Comparison of ENCODE assay signal across 10 cellular contexts in genomic region chr18:32770181-32770650, GRCh38. TPM values are rescaled to one million over a fixed set of nuclear protein-coding genes. Genes with fewer than 3 reads are reported as not detected.
DNase-seq lines count a peak whose midpoint lies in the region; ATAC-seq and TF ChIP-seq lines count a peak whose summit lies in the region.
"Had no signal": no experiment of that assay in that cellular context is flagged by ENCODE, and none has a peak within 500 bp of the region (broad histone marks: within the 10 kb centered on the region; RNA-seq: fewer than 3 reads in every experiment).

No MANE protein-coding gene starts in this region.

- H3K27ac Mint-ChIP-seq in central memory CD8-positive, alpha-beta T cell (ENCODE audit: low read depth): no peak overlapping the region

- H2BK5ac ChIP-seq in mesenchymal stem cell (ENCODE audit: low read depth, low read length, poor library complexity, severe bottlenecking): no peak overlapping the region

- intact Hi-C loops in heart right ventricle (cut with DNase I) (loop anchor here in 1 of 10 donors (5.0 kb wide), 1 partner anchor 38 kb away; no protein-coding TSS in a partner anchor), Right ventricle myocardium superior (cut with DNase I) (no loop called here), upper lobe of right lung (cut with DNase I) (no loop called here)

- no peaks in the 10 kb centered on the region for H3K79me1 ChIP-seq in mesenchymal stem cell (replicated peaks; ENCODE audit: low read length, poor library complexity, severe bottlenecking)

- ATAC-seq in heart right ventricle (peak in 2 of 8 donors; percentile 19 to 34), Right ventricle myocardium superior (ENCODE audit: poor library complexity) (no peak), upper lobe of right lung (peak; percentile 40)
- peak; percentile 8 for ATAC-seq in central memory CD8-positive, alpha-beta T cell (replicated peaks; ENCODE audit: extremely low read depth, poor library complexity, severe bottlenecking)

- H3K23ac ChIP-seq in mesenchymal stem cell (ENCODE audit: low read length in 2 of 2): peak overlapping the region in 1 of 2 experiments; percentile 86

- peaks cover 66% of the 10 kb centered on the region for H3K27me3 Mint-ChIP-seq in central memory CD8-positive, alpha-beta T cell

- H3K9me3 ChIP-seq in heart right ventricle: no peaks in the 10 kb centered on the region
- no peaks in the 10 kb centered on the region for H3K9me3 ChIP-seq in mesenchymal stem cell (ENCODE audit: control insufficient read depth, low read length)
- H3K9me3 ChIP-seq in upper lobe of right lung: no peaks in the 10 kb centered on the region
- no peaks in the 10 kb centered on the region for H3K9me3 ChIP-seq in HAP-1

- in situ Hi-C loops in HAP-1 (cut with MboI; ENCODE audit: low sequenced_read_pairs): no loop called here

- peak overlapping the region; percentile 52 for H3K4me3 Mint-ChIP-seq in central memory CD8-positive, alpha-beta T cell

- no peak overlapping the region for H2BK120ac ChIP-seq in mesenchymal stem cell (ENCODE audit: low read depth, low read length)

- no peaks in the 10 kb centered on the region for H3K9me3 Mint-ChIP-seq in central memory CD8-positive, alpha-beta T cell

- peak overlapping the region; percentile 31 to 79 for H3K18ac ChIP-seq in mesenchymal stem cell (ENCODE audit: low read depth in 1 of 2, low read length in 2 of 2)

- peak overlapping the region in 1 of 2 experiments; percentile 79 for H3K14ac ChIP-seq in mesenchymal stem cell (ENCODE audit: low read length in 2 of 2)

- 2 to 4% methylated on average over 22 to 30 of the region's 30 CpGs for WGBS in heart right ventricle, 2 donors
- WGBS in mesenchymal stem cell: 1% methylated on average over 29 of the region's 30 CpGs

- peaks cover 0 to 23% (median 19%) of the 10 kb centered on the region in 9 donors for H3K4me1 ChIP-seq in heart right ventricle
- peaks cover 25% of the 10 kb centered on the region for H3K4me1 ChIP-seq in mesenchymal stem cell (ENCODE audit: control insufficient read depth, insufficient read depth, low read depth, low read length)
- no peaks in the 10 kb centered on the region for H3K4me1 ChIP-seq in upper lobe of right lung
- peaks cover 6% of the 10 kb centered on the region for H3K4me1 ChIP-seq in HAP-1

- peaks cover 22 to 68% (median 46%) of the 10 kb centered on the region in 7 donors for H3K27me3 ChIP-seq in heart right ventricle
- H3K27me3 ChIP-seq in mesenchymal stem cell (ENCODE audit: control insufficient read depth in 1 of 2, insufficient read depth in 1 of 2, low read length in 2 of 2): peaks cover 11 to 55% of the 10 kb centered on the region in 2 experiments
- peaks cover 28% of the 10 kb centered on the region for H3K27me3 ChIP-seq in upper lobe of right lung
- no peaks in the 10 kb centered on the region for H3K27me3 ChIP-seq in HAP-1 (ENCODE audit: low read depth)

- peak overlapping the region in 1 of 2 experiments; percentile 12 for H3K4ac ChIP-seq in mesenchymal stem cell (ENCODE audit: low read depth in 1 of 2, low read length in 2 of 2)

- no peak overlapping the region for H2BK15ac ChIP-seq in mesenchymal stem cell (ENCODE audit: low read depth, poor library complexity, severe bottlenecking)

- peak overlapping the region; percentile 34 for H4K91ac ChIP-seq in mesenchymal stem cell (ENCODE audit: low read length)

- H3K4me2 ChIP-seq in mesenchymal stem cell (ENCODE audit: low read length, poor library complexity, severe bottlenecking): peak overlapping the region; percentile 40

- no peak overlapping the region for H2AK5ac ChIP-seq in mesenchymal stem cell (ENCODE audit: low read length, severe bottlenecking)

- H2BK12ac ChIP-seq in mesenchymal stem cell (ENCODE audit: low read length in 2 of 2): peak overlapping the region in 1 of 2 experiments; percentile 57

- no peak overlapping the region for H4K8ac ChIP-seq in mesenchymal stem cell (ENCODE audit: low read length)

- H3K4me1 Mint-ChIP-seq in central memory CD8-positive, alpha-beta T cell: peaks cover 6% of the 10 kb centered on the region

- DNase-seq in heart right ventricle (no peak), Right ventricle myocardium superior (no peak), mesenchymal stem cell (peak; percentile 42), upper lobe of right lung (no peak), H4 (ENCODE audit: low spot score) (no peak), HAP-1 (ENCODE audit: low spot score in 2 of 2) (no peak)
- no peak for DNase-seq in central memory CD8-positive, alpha-beta T cell (ENCODE audit: low spot score in 2 of 2)
- DNase-seq in central memory CD4-positive, alpha-beta T cell: no peak
- DNase-seq: NCI-H1417 treated with DMSO at 0.1 percent for 48 hours had no signal

- H3K27ac ChIP-seq in heart right ventricle (no peak overlapping the region), mesenchymal stem cell (ENCODE audit: low read length, poor library complexity, severe bottlenecking) (no peak overlapping the region), upper lobe of right lung (no peak overlapping the region)

- H3K9ac ChIP-seq in mesenchymal stem cell (ENCODE audit: low read length): no peak overlapping the region

- TF ChIP-seq CTCF in heart right ventricle (IDR thresholded peaks at IDR 0.05) (no peak), upper lobe of right lung (IDR thresholded peaks at IDR 0.05) (no peak)

- H3K4me3 ChIP-seq in heart right ventricle (peak overlapping the region in 6 of 10 donors; percentile 14 to 59 (median 42)), mesenchymal stem cell (ENCODE audit: insufficient read depth in 1 of 2, low read depth in 1 of 2, low read length in 2 of 2) (peak overlapping the region in 1 of 2 experiments; percentile 26), upper lobe of right lung (peak overlapping the region; percentile 30), HAP-1 (no peak overlapping the region)

- no peak overlapping the region for H2AFZ ChIP-seq in mesenchymal stem cell (ENCODE audit: low read depth, low read length)

- no peaks in the 10 kb centered on the region for H3K36me3 Mint-ChIP-seq in central memory CD8-positive, alpha-beta T cell (ENCODE audit: insufficient read depth)

- H3K36me3 ChIP-seq in heart right ventricle: no peaks in the 10 kb centered on the region
- no peaks in the 10 kb centered on the region for H3K36me3 ChIP-seq in mesenchymal stem cell (ENCODE audit: control insufficient read depth in 1 of 2, insufficient read depth in 2 of 2, low read depth in 1 of 2, low read length in 2 of 2)
- H3K36me3 ChIP-seq in upper lobe of right lung: no peaks in the 10 kb centered on the region
- no peaks in the 10 kb centered on the region for H3K36me3 ChIP-seq in HAP-1 (replicated peaks)

RNA-seq across cellular contexts. Expression of gene KLHL14, which starts 2.6 kb away (rescaled TPM):
- total RNA-seq in heart right ventricle (under 1 TPM in 5 of 10 donors, not detected in 5; 0.04 to 0.28 (median 0.12) TPM), Right ventricle myocardium superior (not detected), upper lobe of right lung (0.72 TPM)
- polyA plus RNA-seq in heart right ventricle: under 1 TPM; 0.04 to 0.15 TPM
- 18.0 TPM for polyA plus RNA-seq in mesenchymal stem cell (2013, experiment 1 of 2)
- 17.8 TPM for polyA plus RNA-seq in mesenchymal stem cell (2013, experiment 2 of 2)
- total RNA-seq in H4 (2014; rRNA removed; shearing (Covaris generic)): 0.02 TPM in 1 of 2 replicates, not detected in the other
- polyA plus RNA-seq: BJ had no signal
